Comparison of ENCODE assay signal across 1 cellular context in the genomic region with DNA sequence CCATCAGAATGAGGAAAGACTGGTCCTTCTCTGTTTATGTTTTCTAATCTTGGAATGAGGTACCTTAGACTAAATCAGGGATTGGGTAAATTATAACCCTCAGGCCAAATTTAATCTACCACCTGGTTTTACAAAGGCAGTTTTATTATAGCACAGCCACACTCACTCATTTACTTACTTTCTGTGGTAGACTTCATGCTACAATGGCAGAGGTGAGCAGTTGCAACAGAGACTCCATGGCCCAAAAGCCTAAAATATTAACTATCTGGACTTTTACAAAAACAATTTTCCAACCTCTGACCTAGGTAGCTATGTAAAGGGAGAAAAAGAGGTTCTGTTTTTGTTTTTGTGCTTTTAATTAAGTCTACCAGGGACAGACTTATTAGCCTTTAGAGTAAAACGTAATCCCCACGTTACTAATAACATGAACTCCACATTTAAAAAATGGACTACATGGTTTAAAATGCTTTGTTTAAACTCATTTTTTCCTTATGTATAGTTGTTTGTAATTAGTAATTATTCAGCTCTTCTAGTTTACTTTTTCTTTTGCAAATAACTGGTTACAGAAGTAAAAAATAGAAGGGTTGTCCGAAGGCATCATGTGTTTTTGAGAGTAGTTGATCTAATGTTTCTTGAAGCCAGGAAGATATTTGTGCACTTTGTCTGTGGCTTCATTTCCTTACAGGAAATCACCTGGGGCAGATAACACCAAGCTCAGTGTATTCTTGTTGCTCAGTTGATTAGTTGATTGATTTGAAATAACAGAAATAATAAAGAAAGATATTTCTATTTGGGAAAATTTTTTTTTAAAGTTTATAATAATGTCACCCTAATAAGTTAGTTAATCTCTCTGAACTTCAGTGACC.
TF ChIP-seq lines count a peak whose summit lies in the region.

No MANE protein-coding gene starts in this region.

TF ChIP-seq in GM12878, 131 proteins besides CTCF, POLR2A, EP300 and RAD21 (continued from another document):
- TF ChIP-seq, protein P1, sequence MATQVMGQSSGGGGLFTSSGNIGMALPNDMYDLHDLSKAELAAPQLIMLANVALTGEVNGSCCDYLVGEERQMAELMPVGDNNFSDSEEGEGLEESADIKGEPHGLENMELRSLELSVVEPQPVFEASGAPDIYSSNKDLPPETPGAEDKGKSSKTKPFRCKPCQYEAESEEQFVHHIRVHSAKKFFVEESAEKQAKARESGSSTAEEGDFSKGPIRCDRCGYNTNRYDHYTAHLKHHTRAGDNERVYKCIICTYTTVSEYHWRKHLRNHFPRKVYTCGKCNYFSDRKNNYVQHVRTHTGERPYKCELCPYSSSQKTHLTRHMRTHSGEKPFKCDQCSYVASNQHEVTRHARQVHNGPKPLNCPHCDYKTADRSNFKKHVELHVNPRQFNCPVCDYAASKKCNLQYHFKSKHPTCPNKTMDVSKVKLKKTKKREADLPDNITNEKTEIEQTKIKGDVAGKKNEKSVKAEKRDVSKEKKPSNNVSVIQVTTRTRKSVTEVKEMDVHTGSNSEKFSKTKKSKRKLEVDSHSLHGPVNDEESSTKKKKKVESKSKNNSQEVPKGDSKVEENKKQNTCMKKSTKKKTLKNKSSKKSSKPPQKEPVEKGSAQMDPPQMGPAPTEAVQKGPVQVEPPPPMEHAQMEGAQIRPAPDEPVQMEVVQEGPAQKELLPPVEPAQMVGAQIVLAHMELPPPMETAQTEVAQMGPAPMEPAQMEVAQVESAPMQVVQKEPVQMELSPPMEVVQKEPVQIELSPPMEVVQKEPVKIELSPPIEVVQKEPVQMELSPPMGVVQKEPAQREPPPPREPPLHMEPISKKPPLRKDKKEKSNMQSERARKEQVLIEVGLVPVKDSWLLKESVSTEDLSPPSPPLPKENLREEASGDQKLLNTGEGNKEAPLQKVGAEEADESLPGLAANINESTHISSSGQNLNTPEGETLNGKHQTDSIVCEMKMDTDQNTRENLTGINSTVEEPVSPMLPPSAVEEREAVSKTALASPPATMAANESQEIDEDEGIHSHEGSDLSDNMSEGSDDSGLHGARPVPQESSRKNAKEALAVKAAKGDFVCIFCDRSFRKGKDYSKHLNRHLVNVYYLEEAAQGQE (IDR thresholded peaks at IDR 0.05; ENCODE audit: low read depth, low read length), result no peak
- TF ChIP-seq IKZF1 (conservative IDR thresholded peaks at IDR 0.05), result peak; percentile 74
- peak in 1 of 2 experiments; percentile 12; a peak in 1 of 4 replicates for TF ChIP-seq ETV6 (conservative IDR thresholded peaks at IDR 0.05 in 1 of 2, IDR thresholded peaks at IDR 0.05 in 1 of 2; ENCODE audit: borderline replicate concordance in 1 of 2, low read depth in 1 of 2)
- TF ChIP-seq ESRRA (IDR thresholded peaks at IDR 0.05; ENCODE audit: low read length), result no peak
- peak; percentile 36; the same call in 1 of the 2 replicates for TF ChIP-seq MXI1 (IDR thresholded peaks at IDR 0.05; ENCODE audit: low read depth, low read length)
- TF ChIP-seq, protein P2, sequence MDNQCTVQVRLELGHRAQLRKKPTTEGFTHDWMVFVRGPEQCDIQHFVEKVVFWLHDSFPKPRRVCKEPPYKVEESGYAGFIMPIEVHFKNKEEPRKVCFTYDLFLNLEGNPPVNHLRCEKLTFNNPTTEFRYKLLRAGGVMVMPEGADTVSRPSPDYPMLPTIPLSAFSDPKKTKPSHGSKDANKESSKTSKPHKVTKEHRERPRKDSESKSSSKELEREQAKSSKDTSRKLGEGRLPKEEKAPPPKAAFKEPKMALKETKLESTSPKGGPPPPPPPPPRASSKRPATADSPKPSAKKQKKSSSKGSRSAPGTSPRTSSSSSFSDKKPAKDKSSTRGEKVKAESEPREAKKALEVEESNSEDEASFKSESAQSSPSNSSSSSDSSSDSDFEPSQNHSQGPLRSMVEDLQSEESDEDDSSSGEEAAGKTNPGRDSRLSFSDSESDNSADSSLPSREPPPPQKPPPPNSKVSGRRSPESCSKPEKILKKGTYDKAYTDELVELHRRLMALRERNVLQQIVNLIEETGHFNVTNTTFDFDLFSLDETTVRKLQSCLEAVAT (IDR thresholded peaks at IDR 0.05), result peak; percentile 42; the same call in 1 of the 2 replicates
- TF ChIP-seq SP1 (IDR thresholded peaks at IDR 0.05; ENCODE audit: low read depth, low read length), result no peak
- TF ChIP-seq, protein P3, sequence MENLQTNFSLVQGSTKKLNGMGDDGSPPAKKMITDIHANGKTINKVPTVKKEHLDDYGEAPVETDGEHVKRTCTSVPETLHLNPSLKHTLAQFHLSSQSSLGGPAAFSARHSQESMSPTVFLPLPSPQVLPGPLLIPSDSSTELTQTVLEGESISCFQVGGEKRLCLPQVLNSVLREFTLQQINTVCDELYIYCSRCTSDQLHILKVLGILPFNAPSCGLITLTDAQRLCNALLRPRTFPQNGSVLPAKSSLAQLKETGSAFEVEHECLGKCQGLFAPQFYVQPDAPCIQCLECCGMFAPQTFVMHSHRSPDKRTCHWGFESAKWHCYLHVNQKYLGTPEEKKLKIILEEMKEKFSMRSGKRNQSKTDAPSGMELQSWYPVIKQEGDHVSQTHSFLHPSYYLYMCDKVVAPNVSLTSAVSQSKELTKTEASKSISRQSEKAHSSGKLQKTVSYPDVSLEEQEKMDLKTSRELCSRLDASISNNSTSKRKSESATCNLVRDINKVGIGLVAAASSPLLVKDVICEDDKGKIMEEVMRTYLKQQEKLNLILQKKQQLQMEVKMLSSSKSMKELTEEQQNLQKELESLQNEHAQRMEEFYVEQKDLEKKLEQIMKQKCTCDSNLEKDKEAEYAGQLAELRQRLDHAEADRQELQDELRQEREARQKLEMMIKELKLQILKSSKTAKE (IDR thresholded peaks at IDR 0.05; ENCODE audit: low read depth, poor library complexity, severe bottlenecking), result peak; percentile 66
- TF ChIP-seq, protein P4, sequence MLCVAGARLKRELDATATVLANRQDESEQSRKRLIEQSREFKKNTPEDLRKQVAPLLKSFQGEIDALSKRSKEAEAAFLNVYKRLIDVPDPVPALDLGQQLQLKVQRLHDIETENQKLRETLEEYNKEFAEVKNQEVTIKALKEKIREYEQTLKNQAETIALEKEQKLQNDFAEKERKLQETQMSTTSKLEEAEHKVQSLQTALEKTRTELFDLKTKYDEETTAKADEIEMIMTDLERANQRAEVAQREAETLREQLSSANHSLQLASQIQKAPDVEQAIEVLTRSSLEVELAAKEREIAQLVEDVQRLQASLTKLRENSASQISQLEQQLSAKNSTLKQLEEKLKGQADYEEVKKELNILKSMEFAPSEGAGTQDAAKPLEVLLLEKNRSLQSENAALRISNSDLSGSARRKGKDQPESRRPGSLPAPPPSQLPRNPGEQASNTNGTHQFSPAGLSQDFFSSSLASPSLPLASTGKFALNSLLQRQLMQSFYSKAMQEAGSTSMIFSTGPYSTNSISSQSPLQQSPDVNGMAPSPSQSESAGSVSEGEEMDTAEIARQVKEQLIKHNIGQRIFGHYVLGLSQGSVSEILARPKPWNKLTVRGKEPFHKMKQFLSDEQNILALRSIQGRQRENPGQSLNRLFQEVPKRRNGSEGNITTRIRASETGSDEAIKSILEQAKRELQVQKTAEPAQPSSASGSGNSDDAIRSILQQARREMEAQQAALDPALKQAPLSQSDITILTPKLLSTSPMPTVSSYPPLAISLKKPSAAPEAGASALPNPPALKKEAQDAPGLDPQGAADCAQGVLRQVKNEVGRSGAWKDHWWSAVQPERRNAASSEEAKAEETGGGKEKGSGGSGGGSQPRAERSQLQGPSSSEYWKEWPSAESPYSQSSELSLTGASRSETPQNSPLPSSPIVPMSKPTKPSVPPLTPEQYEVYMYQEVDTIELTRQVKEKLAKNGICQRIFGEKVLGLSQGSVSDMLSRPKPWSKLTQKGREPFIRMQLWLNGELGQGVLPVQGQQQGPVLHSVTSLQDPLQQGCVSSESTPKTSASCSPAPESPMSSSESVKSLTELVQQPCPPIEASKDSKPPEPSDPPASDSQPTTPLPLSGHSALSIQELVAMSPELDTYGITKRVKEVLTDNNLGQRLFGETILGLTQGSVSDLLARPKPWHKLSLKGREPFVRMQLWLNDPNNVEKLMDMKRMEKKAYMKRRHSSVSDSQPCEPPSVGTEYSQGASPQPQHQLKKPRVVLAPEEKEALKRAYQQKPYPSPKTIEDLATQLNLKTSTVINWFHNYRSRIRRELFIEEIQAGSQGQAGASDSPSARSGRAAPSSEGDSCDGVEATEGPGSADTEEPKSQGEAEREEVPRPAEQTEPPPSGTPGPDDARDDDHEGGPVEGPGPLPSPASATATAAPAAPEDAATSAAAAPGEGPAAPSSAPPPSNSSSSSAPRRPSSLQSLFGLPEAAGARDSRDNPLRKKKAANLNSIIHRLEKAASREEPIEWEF (IDR thresholded peaks at IDR 0.05; ENCODE audit: insufficient replicate concordance, low read depth, low read length), result peak; percentile 80
- peak; percentile 86; the same call in 1 of the 2 replicates for TF ChIP-seq MTA3 (IDR thresholded peaks at IDR 0.05; ENCODE audit: borderline replicate concordance, low read length)
- peak; percentile 20; the same call in 1 of the 2 replicates for TF ChIP-seq CHD2 (IDR thresholded peaks at IDR 0.05; ENCODE audit: borderline replicate concordance, low read depth, low read length)
- TF ChIP-seq WRNIP1 (IDR thresholded peaks at IDR 0.05; ENCODE audit: borderline replicate concordance, low read depth, low read length), result no peak
- TF ChIP-seq NR2C1 (IDR thresholded peaks at IDR 0.05), result no peak
- no peak for TF ChIP-seq SRF (IDR thresholded peaks at IDR 0.05; ENCODE audit: low read depth in 2 of 2, low read length in 2 of 2)
- TF ChIP-seq EZH2 (IDR thresholded peaks at IDR 0.05; ENCODE audit: borderline replicate concordance, control insufficient read depth, low read depth, low read length), result no peak
- TF ChIP-seq GABPA (IDR thresholded peaks at IDR 0.05; ENCODE audit: low read depth), result no peak
- no peak for TF ChIP-seq NBN (IDR thresholded peaks at IDR 0.05)
- TF ChIP-seq, protein P5, sequence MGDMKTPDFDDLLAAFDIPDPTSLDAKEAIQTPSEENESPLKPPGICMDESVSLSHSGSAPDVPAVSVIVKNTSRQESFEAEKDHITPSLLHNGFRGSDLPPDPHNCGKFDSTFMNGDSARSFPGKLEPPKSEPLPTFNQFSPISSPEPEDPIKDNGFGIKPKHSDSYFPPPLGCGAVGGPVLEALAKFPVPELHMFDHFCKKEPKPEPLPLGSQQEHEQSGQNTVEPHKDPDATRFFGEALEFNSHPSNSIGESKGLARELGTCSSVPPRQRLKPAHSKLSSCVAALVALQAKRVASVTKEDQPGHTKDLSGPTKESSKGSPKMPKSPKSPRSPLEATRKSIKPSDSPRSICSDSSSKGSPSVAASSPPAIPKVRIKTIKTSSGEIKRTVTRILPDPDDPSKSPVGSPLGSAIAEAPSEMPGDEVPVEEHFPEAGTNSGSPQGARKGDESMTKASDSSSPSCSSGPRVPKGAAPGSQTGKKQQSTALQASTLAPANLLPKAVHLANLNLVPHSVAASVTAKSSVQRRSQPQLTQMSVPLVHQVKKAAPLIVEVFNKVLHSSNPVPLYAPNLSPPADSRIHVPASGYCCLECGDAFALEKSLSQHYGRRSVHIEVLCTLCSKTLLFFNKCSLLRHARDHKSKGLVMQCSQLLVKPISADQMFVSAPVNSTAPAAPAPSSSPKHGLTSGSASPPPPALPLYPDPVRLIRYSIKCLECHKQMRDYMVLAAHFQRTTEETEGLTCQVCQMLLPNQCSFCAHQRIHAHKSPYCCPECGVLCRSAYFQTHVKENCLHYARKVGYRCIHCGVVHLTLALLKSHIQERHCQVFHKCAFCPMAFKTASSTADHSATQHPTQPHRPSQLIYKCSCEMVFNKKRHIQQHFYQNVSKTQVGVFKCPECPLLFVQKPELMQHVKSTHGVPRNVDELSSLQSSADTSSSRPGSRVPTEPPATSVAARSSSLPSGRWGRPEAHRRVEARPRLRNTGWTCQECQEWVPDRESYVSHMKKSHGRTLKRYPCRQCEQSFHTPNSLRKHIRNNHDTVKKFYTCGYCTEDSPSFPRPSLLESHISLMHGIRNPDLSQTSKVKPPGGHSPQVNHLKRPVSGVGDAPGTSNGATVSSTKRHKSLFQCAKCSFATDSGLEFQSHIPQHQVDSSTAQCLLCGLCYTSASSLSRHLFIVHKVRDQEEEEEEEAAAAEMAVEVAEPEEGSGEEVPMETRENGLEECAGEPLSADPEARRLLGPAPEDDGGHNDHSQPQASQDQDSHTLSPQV (IDR thresholded peaks at IDR 0.05), result no peak; the same call in 1 of the 2 replicates
TF ChIP-seq in GM12878: peak in this region for 45.
